Comparison of ENCODE assay signal across 10 cellular contexts in genomic region chr13:99347911-99348451, GRCh38.
DNase-seq lines count a peak whose midpoint lies in the region; ATAC-seq and TF ChIP-seq lines count a peak whose summit lies in the region.
"Had no signal": no experiment of that assay in that cellular context is flagged by ENCODE, and none has a peak within 500 bp of the region (broad histone marks: within the 10 kb centered on the region; RNA-seq: fewer than 3 reads in every experiment).

No MANE protein-coding gene starts in this region.

- peak; percentile 47 for DNase-seq in GM06990 (ENCODE audit: extremely low read depth, insufficient read length)
- peak; percentile 54 for DNase-seq in inferior parietal cortex (ENCODE audit: extremely low spot score)
- no peak for DNase-seq in NCI-H2107 (lab: John Stamatoyannopoulos, UW)
- no peak for DNase-seq in 8988T
- DNase-seq in NCI-H1092 (lab: John Stamatoyannopoulos, UW), result no peak
- DNase-seq: activated effector memory CD4-positive, alpha-beta T cell treated with Interleukin-2 at 50 U/mL for 16 hours; DND-41 had no signal

- no peaks in the 10 kb centered on the region for H3K27me3 ChIP-seq in GM06990 (replicated peaks; ENCODE audit: control insufficient read depth, insufficient read depth, low read length)

- TF ChIP-seq CTCF in GM06990 (IDR thresholded peaks at IDR 0.05; ENCODE audit: insufficient read depth, low read length, poor library complexity, severe bottlenecking), result no peak

- no peaks in the 10 kb centered on the region for H3K36me3 ChIP-seq in GM06990 (ENCODE audit: control insufficient read depth, insufficient read depth, low read length)

- peak; percentile 71 for ATAC-seq in GM19455 (IDR thresholded peaks at IDR 0.05; ENCODE audit: unreplicated experiment)
- peak; percentile 26 for ATAC-seq in HG03175 (IDR thresholded peaks at IDR 0.05; ENCODE audit: unreplicated experiment)
- ATAC-seq in GM21576 (IDR thresholded peaks at IDR 0.05; ENCODE audit: unreplicated experiment), result no peak

- no peak overlapping the region for H3K4me3 ChIP-seq in GM06990 (replicated peaks; ENCODE audit: low read depth, low read length)

Comparison
In these comparisons a context has a peak if more than half of its experiments do, and no peak if none do; other contexts are left out.
1. DNase-seq: peak in GM06990 (single experiment) and inferior parietal cortex (single experiment); none in NCI-H2107 (single experiment), 8988T (single experiment) and NCI-H1092 (single experiment).